In genomic region chr9:115117999-115118470, GRCh38 we compare ENCODE assay signal across 8 cellular contexts. TPM values are rescaled to one million over a fixed set of nuclear protein-coding genes. Genes with fewer than 3 reads are reported as not detected.
A peak's percentile ranks its signal among the peaks of the same experiment; 100 is the strongest.
DNase-seq lines count a peak whose midpoint lies in the region; ATAC-seq, FAIRE-seq and TF ChIP-seq lines count a peak whose summit lies in the region.

TSS of gene TNC (minus strand) at chr9:115118157. CDS start at chr9:115091018, 27,139 bp downstream.

- no peak for TF ChIP-seq RAD21 in A549 (conservative IDR thresholded peaks at IDR 0.05 in 1 of 2, IDR thresholded peaks at IDR 0.05 in 1 of 2)

- POLR2A ChIA-PET in A549 (lab: Yijun Ruan, JAX): interaction anchor here (0.6 to 1.4 kb wide), 3 partner anchors 39 to 1035 kb away, joined by 3 to 5 read pairs (median 3); partner anchors contain the start of gene PAPPA

- no peak for FAIRE-seq in A549 (lab: Jason Lieb, UNC)

- TF ChIP-seq EP300 in A549 (IDR thresholded peaks at IDR 0.05): no peak

- CTCF ChIA-PET in A549 (lab: Yijun Ruan, JAX): interaction anchor here (0.6 to 1.1 kb wide), 2 partner anchors 55 to 969 kb away, joined by 4 to 5 read pairs; no protein-coding TSS in a partner anchor

- H3K4me1 ChIP-seq in A549: peaks cover 21% of the 10 kb centered on the region

- in situ Hi-C loops in astrocyte of the spinal cord (cut with HindIII; ENCODE audit: low sequenced_read_pairs): no loop called here

- no peaks in the 10 kb centered on the region for H3K9me3 ChIP-seq in A549

- peak within 1 kb of the TSS; percentile 83 for H3K4me2 ChIP-seq in A549

- ATAC-seq in A549 (peak; percentile 51 to 67; a peak in 4 of 6 replicates), GM19328 (IDR thresholded peaks at IDR 0.05; ENCODE audit: unreplicated experiment) (no peak)

- no peak for TF ChIP-seq POLR2A in A549 (IDR thresholded peaks at IDR 0.05; ENCODE audit: low read length)

- TF ChIP-seq CTCF in A549 (IDR thresholded peaks at IDR 0.05) (no peak), astrocyte of the spinal cord (IDR thresholded peaks at IDR 0.05; ENCODE audit: low read depth, low read length) (no peak)

- peak; percentile 2 to 19 for DNase-seq in A549 (ENCODE audit: low read depth in 1 of 2, low spot score in 1 of 2)
- peak; percentile 83 for DNase-seq in LHCN-M2 (ENCODE audit: low read depth)
- peak; percentile 92 for DNase-seq in astrocyte of the spinal cord (ENCODE audit: low read depth, low spot score)
- peak; percentile 72 for DNase-seq in skeletal muscle cell (ENCODE audit: low read depth)
- no peak for DNase-seq in activated T-cell treated with anti-CD3 and anti-CD28 coated beads, Interleukin-2, amount 50 U/mL, for 1 hour
- DNase-seq in AML-193 (lab: John Stamatoyannopoulos, UW): no peak

- H3K4me3 ChIP-seq in A549 (peak within 1 kb of the TSS; percentile 39), astrocyte of the spinal cord (ENCODE audit: low read depth, low read length) (peak within 1 kb of the TSS; percentile 58), iPS-11a (ENCODE audit: low read depth, low read length) (peak within 1 kb of the TSS; percentile 28), skeletal muscle cell (ENCODE audit: low read depth, low read length) (peak within 1 kb of the TSS; percentile 48)

- peak within 1 kb of the TSS; percentile 32 to 63; a peak in 4 of 6 replicates for H3K27ac ChIP-seq in A549

- WGBS in A549 (ENCODE audit: missing lambda C conversion rate): 15% methylated on average over 28 of the region's 29 CpGs

TF ChIP-seq in A549, 52 proteins besides CTCF, POLR2A, EP300 and RAD21:
- TF ChIP-seq MAZ (IDR thresholded peaks at IDR 0.05; ENCODE audit: borderline replicate concordance, low read depth, low read length) (no peak), HOXB5 (CRISPR knock-in tag; IDR thresholded peaks at IDR 0.05) (no peak), ZSCAN20 (CRISPR knock-in tag; IDR thresholded peaks at IDR 0.05) (no peak), PBX3 (IDR thresholded peaks at IDR 0.05) (no peak), RFX5 (IDR thresholded peaks at IDR 0.05) (no peak), ESRRA (IDR thresholded peaks at IDR 0.05; ENCODE audit: borderline replicate concordance, low read length) (no peak), BCL3 (IDR thresholded peaks at IDR 0.05) (no peak), HOXB13 (CRISPR knock-in tag; IDR thresholded peaks at IDR 0.05; ENCODE audit: low read depth) (no peak), RCOR1 (IDR thresholded peaks at IDR 0.05; ENCODE audit: low read depth, low read length) (no peak), KDM5A (IDR thresholded peaks at IDR 0.05) (no peak), PHF8 (IDR thresholded peaks at IDR 0.05; ENCODE audit: borderline replicate concordance, low read depth) (no peak), CBX2 (IDR thresholded peaks at IDR 0.05; ENCODE audit: borderline replicate concordance, low read depth) (no peak), EHMT2 (IDR thresholded peaks at IDR 0.05; ENCODE audit: low read depth) (no peak)
TF ChIP-seq in A549: peak in this region for 0.

RNA-seq across cellular contexts. Expression of gene TNC, which starts in this region (rescaled TPM):
- 0.50 and 0.74 TPM in 2 replicates for polyA plus RNA-seq in A549 (2011; rRNA removed)
- polyA plus RNA-seq in A549 (2012; cell fraction: cytosol; rRNA removed): 0.04 and 0.12 TPM in 2 replicates
- polyA plus RNA-seq in A549 (2012; cell fraction: nucleus; rRNA removed): 0.31 and 0.36 TPM in 2 replicates
- polyA plus RNA-seq in A549 (2017; fragmentation: RNase III; extraction: RNeasy Plus Mini Kit Qiagen cat#74134 plus additional on column Dnase treatment): 0.63 to 0.68 TPM (median 0.67 TPM) in 3 replicates
- 0.70 and 1.1 TPM in 2 replicates for polyA minus RNA-seq in A549 (2011; rRNA and poly(A)+ RNA removed)
- 29.6 and 39.9 TPM in 2 replicates for total RNA-seq in LHCN-M2 (2014; rRNA removed)
- polyA plus RNA-seq in LHCN-M2 (2012): 2.1 TPM

Comparison
In these comparisons a context has a peak if more than half of its experiments do, and no peak if none do; other contexts are left out.
1. DNase-seq: peak in A549 (2 of 2), LHCN-M2 (single experiment), astrocyte of the spinal cord (single experiment) and skeletal muscle cell (single experiment); none in activated T-cell treated with anti-CD3 and anti-CD28 coated beads, Interleukin-2, amount 50 U/mL, for 1 hour (single experiment) and AML-193 (0 of 2).
2. Peak in every context shown above with its lines, with median percentiles within 50 percentile points of each other: H3K4me3 ChIP-seq.